1 cellular context compared by ENCODE assay signal in the genomic region with DNA sequence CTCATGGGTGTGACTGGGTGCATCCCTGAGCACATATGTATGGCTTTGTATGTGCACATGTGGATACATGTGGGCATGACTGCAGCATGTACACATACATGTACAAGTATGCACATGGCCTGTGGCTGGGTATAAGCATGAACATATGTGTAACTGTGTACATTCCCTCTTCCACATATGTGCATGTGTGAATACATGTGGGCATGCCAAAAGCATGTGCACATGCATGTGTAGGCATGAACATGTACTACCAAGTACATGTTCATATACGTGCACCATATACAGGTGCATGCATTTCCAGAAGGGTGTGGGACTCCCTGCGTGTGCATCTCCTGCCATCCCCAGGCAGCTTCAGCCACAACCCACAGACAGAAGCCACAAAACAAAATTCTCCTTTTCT.
TF ChIP-seq lines count a peak whose summit lies in the region.

No MANE protein-coding gene starts in this region.

TF ChIP-seq in HepG2, 621 proteins besides CTCF, POLR2A, EP300 and RAD21 (continued from another document):
- no peak for TF ChIP-seq GLMP (CRISPR knock-in tag; IDR thresholded peaks at IDR 0.05; ENCODE audit: borderline replicate concordance)
- TF ChIP-seq MEIS2 (CRISPR knock-in tag; IDR thresholded peaks at IDR 0.05), result no peak
- TF ChIP-seq MNT (IDR thresholded peaks at IDR 0.05), result peak; percentile 87
